ENCODE assay signal across 8 cellular contexts in the genomic region with DNA sequence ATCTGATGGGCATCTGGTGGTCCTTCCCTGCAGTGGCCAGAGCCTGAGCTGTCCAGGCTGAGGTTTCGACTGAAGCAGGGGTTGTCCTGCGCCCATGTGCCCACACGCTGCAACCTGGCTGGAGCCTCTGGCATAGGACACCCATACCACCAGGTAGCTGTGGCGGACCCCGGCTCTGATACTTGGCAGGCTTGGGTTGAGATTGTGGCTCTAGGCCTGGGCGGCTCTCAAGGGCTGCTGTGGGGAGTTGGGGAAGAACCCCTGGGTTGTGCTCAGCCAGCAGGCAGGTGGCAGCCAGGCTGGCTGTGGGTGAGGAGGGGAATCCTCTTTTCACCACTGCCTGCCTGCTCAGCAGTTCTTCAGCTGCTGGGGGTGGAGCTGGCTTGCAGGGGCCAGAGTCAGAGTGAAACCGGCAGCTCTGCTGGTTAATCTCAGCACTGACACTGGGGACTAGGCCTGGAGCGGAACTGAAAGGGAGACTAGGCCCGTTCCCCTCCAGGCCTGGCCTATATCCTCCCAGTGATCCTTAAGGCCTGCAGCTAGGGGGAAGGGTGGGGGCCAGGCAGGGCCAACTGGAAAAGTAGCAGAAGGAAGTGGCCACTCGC. TPM values are rescaled to one million over a fixed set of nuclear protein-coding genes. Genes with fewer than 3 reads are reported as not detected.
DNase-seq lines count a peak whose midpoint lies in the region; ATAC-seq and TF ChIP-seq lines count a peak whose summit lies in the region.

No MANE protein-coding gene starts in this region.

- H3K27me3 ChIP-seq in cardiac muscle cell: no peaks in the 10 kb centered on the region
- H3K27me3 ChIP-seq in skeletal muscle tissue (ENCODE audit: control insufficient read depth in 3 of 3, insufficient read depth in 3 of 3, low read length in 3 of 3): no peaks in the 10 kb centered on the region

- no peak overlapping the region for H3K4me3 ChIP-seq in cardiac muscle cell
- H3K4me3 ChIP-seq in skeletal muscle tissue (ENCODE audit: low read length in 3 of 3): peak overlapping the region in 2 of 3 donors; percentile 41 to 54

- H3K27ac ChIP-seq in cardiac muscle cell (peak overlapping the region; percentile 81), skeletal muscle tissue (ENCODE audit: low read depth, low read length) (peak overlapping the region; percentile 82)

- no peaks in the 10 kb centered on the region for H3K9me3 ChIP-seq in cardiac muscle cell (ENCODE audit: low read depth)
- no peaks in the 10 kb centered on the region for H3K9me3 ChIP-seq in skeletal muscle tissue (ENCODE audit: control insufficient read depth in 3 of 3, low read length in 3 of 3)

- H3K36me3 ChIP-seq in cardiac muscle cell (peaks cover 11% of the 10 kb centered on the region), skeletal muscle tissue (ENCODE audit: control insufficient read depth in 3 of 3, insufficient read depth in 3 of 3, low read length in 3 of 3) (peaks cover 21 to 35% (median 22%) of the 10 kb centered on the region in 3 donors)

- in situ Hi-C loops in GM13976 (cut with MboI; ENCODE audit: low sequenced_read_pairs, unreplicated experiment): loop anchor here (5.0 kb wide), 1 partner anchor 48 kb away; no protein-coding TSS in a partner anchor

- peak; percentile 76 for ATAC-seq in HG02571 (IDR thresholded peaks at IDR 0.05; ENCODE audit: unreplicated experiment)

- H3K9ac ChIP-seq in skeletal muscle tissue (ENCODE audit: low read depth in 1 of 3, low read length in 3 of 3): peak overlapping the region; percentile 40 to 77 (median 60)

- H3K4me1 ChIP-seq in cardiac muscle cell (ENCODE audit: low read depth) (peaks cover 17% of the 10 kb centered on the region), skeletal muscle tissue (ENCODE audit: control insufficient read depth in 3 of 3, insufficient read depth in 3 of 3, low read length in 3 of 3) (peaks cover 71 to 84% (median 79%) of the 10 kb centered on the region in 3 donors)

- DNase-seq in GM13976 (ENCODE audit: low spot score): peak; percentile 92
- DNase-seq in NOMO-1 treated with DMSO at 0.1 percent for 48 hours (lab: John Stamatoyannopoulos, UW; ENCODE audit: unreplicated experiment): peak; percentile 96
- peak; percentile 68 for DNase-seq in activated T-helper 1 cell treated with Interleukin-2 at 50 U/mL for 16 hours (ENCODE audit: low read depth)
- DNase-seq in cardiac muscle cell (ENCODE audit: low read depth in 1 of 2, low spot score in 1 of 2): peak; percentile 43 to 61
- DNase-seq in NCI-H1930 (lab: John Stamatoyannopoulos, UW): no peak
- no peak for DNase-seq in DMS53 (lab: John Stamatoyannopoulos, UW)

- TF ChIP-seq CTCF in GM13976 (IDR thresholded peaks at IDR 0.05; ENCODE audit: borderline replicate concordance, control extremely low read depth, extremely low read depth, insufficient read depth, missing control alignments) (no peak), cardiac muscle cell (IDR thresholded peaks at IDR 0.05; ENCODE audit: low read depth, low read length) (no peak)

RNA-seq across cellular contexts. Expression of a gene that starts 39.1 kb away (rescaled TPM):
- total RNA-seq in cardiac muscle cell (7.5 and 11.6 TPM in 2 replicates), skeletal muscle tissue (7.8 TPM)
- 5.2 and 5.5 TPM in 2 replicates for polyA plus RNA-seq in cardiac muscle cell

Comparison
In these comparisons a context has a peak if more than half of its experiments do, and no peak if none do; other contexts are left out.
1. DNase-seq: peak in GM13976 (single experiment), NOMO-1 treated with DMSO at 0.1 percent for 48 hours (single experiment), activated T-helper 1 cell treated with Interleukin-2 at 50 U/mL for 16 hours (single experiment) and cardiac muscle cell (2 of 2); none in NCI-H1930 (0 of 2) and DMS53 (single experiment).